In the genomic region with DNA sequence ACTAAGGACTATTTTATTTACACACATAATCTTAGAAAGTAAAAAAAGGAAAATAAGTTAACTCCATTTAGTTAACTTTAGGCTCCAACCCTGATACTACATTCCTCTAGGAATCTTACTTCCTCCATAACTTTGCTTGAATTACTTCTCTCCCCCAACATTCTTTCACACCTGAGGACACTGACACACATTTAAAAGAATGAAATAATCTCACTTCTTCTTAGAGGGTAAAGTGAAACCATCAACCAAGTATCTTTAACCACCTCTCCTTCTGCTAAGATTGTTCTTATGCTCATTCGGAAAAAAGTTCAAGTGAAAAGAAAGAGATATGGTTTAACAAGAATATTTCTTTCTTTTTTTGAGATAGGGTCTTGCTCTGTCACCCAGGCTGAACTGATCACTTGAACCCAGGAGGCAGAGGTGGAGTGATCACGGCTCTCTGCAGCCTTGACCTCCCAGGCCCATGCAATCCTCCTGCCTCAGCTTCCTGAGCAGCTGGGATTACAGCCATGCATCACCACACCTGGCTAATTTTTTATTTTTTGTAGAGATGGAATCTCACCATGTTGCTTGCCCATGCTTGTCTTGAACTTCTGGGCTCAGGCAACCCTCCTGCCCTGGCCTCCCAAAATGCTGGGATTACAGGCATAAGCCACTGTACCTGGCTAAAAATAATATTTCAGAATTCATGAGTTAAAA, we compare ENCODE assay signal across 14 cellular contexts. TPM values are rescaled to one million over a fixed set of nuclear protein-coding genes. Genes with fewer than 3 reads are reported as not detected.
DNase-seq lines count a peak whose midpoint lies in the region; ATAC-seq and TF ChIP-seq lines count a peak whose summit lies in the region.
"Had no signal": no experiment of that assay in that cellular context is flagged by ENCODE, and none has a peak within 500 bp of the region (broad histone marks: within the 10 kb centered on the region; RNA-seq: fewer than 3 reads in every experiment).

No MANE protein-coding gene starts in this region.

- H3K4me2 ChIP-seq in mammary epithelial cell (ENCODE audit: insufficient read depth, low read depth, low read length) = no peak overlapping the region

- in situ Hi-C loops in mammary epithelial cell (cut with MboI; ENCODE audit: low sequenced_read_pairs in 2 of 2) = no loop called here

- dilution Hi-C loops in mammary epithelial cell (cut with HindIII; ENCODE audit: low sequenced_read_pairs) = no loop called here

- H3K4me1 Mint-ChIP-seq in CD8-positive, alpha-beta memory T cell = peaks cover 4 to 13% (median 6%) of the 10 kb centered on the region in 3 donors

- no peak for TF ChIP-seq CTCF in mammary epithelial cell (conservative IDR thresholded peaks at IDR 0.05 in 1 of 2, IDR thresholded peaks at IDR 0.05 in 1 of 2; ENCODE audit: extremely low read depth in 1 of 2, insufficient read depth in 1 of 2, low read depth in 1 of 2, low read length in 2 of 2)

- H4K20me1 ChIP-seq in mammary epithelial cell (ENCODE audit: insufficient read depth, low read length) = no peaks in the 10 kb centered on the region

- no peaks in the 10 kb centered on the region for H3K27me3 ChIP-seq in mammary epithelial cell (ENCODE audit: insufficient read depth, low read length)
- H3K27me3 ChIP-seq in CD8-positive, alpha-beta memory T cell (ENCODE audit: insufficient read depth, low read length, poor library complexity, severe bottlenecking) = no peaks in the 10 kb centered on the region

- H3K27ac Mint-ChIP-seq in activated naive CD4-positive, alpha-beta T cell treated with anti-CD3 and anti-CD28 coated beads, Interleukin-2, amount 50 U/mL, for 72 hours = no peak overlapping the region
- H3K27ac Mint-ChIP-seq in CD8-positive, alpha-beta memory T cell = no peak overlapping the region
- H3K27ac Mint-ChIP-seq: dendritic cell treated with granulocyte-macrophage colony-stimulating factor and Interleukin-4, amounts not matched to agents 40 ng/mL and 50 ng/mL, for 4 days had no signal

- no TSS peak for BruUV-seq in mammary epithelial cell (replicated peaks; lab: Mats Ljungman, UMichigan)

- H3K4me3 Mint-ChIP-seq in CD8-positive, alpha-beta memory T cell = no peak overlapping the region
- H3K4me3 Mint-ChIP-seq: dendritic cell treated with granulocyte-macrophage colony-stimulating factor and Interleukin-4, amounts not matched to agents 40 ng/mL and 50 ng/mL, for 4 days had no signal

- H3K4me3 ChIP-seq in mammary epithelial cell (replicated peaks in 1 of 3; ENCODE audit: insufficient read depth in 1 of 3, low read depth in 2 of 3, low read length in 3 of 3) = no peak overlapping the region
- H3K4me3 ChIP-seq in CD8-positive, alpha-beta memory T cell (ENCODE audit: low read length) = no peak overlapping the region
- H3K4me3 ChIP-seq: mucosa of descending colon had no signal

- H3K36me3 ChIP-seq in mammary epithelial cell (ENCODE audit: insufficient read depth, low read length) = peaks cover 10% of the 10 kb centered on the region
- peaks cover 5% of the 10 kb centered on the region for H3K36me3 ChIP-seq in CD8-positive, alpha-beta memory T cell (ENCODE audit: insufficient read depth, low read length)

- intact Hi-C loops in mammary epithelial cell (cut with micrococcal nuclease) = no loop called here

- peaks cover 3% of the 10 kb centered on the region for H3K79me2 ChIP-seq in mammary epithelial cell (ENCODE audit: insufficient read depth, low read length)

- H3K4me1 ChIP-seq in mammary epithelial cell (ENCODE audit: insufficient read depth, low read length) = peaks cover 13% of the 10 kb centered on the region
- H3K4me1 ChIP-seq in CD8-positive, alpha-beta memory T cell (ENCODE audit: insufficient read depth, low read length) = peaks cover 2% of the 10 kb centered on the region

- H3K27ac ChIP-seq in mammary epithelial cell (ENCODE audit: insufficient read depth, low read depth, low read length) = no peak overlapping the region
- no peak overlapping the region for H3K27ac ChIP-seq in CD8-positive, alpha-beta memory T cell (ENCODE audit: low read depth, low read length)
- H3K27ac ChIP-seq: C4-2B had no signal

- H2AFZ ChIP-seq in mammary epithelial cell (ENCODE audit: low read depth, low read length) = no peak overlapping the region

- WGBS in mammary epithelial cell (ENCODE audit: low coverage, missing lambda C conversion rate) = 100% methylated on average over 2 of the region's 2 CpGs

- DNase-seq in mammary epithelial cell = peak; percentile 47
- no peak for DNase-seq in activated naive CD4-positive, alpha-beta T cell treated with anti-CD3 and anti-CD28 coated beads, Interleukin-2, amount 50 U/mL, for 72 hours (ENCODE audit: low spot score in 2 of 2)
- no peak for DNase-seq in CD8-positive, alpha-beta memory T cell
- DNase-seq in occipital lobe (lab: John Stamatoyannopoulos, UW) = no peak
- DNase-seq: activated CD4-positive, CD25-positive, alpha-beta regulatory T cell; mucosa of descending colon; NCI-H1694 treated with DMSO at 0.1 percent for 48 hours; small intestine had no signal

- ATAC-seq in GM18511 (IDR thresholded peaks at IDR 0.05; ENCODE audit: unreplicated experiment) (peak; percentile 94), GM21528 (IDR thresholded peaks at IDR 0.05; ENCODE audit: low FRiP score, unreplicated experiment) (peak; percentile 89), HG03103 (IDR thresholded peaks at IDR 0.05; ENCODE audit: low read depth, unreplicated experiment) (peak; percentile 87), GM18520 (IDR thresholded peaks at IDR 0.05; ENCODE audit: unreplicated experiment) (no peak)
- no peak for ATAC-seq in activated naive CD4-positive, alpha-beta T cell treated with anti-CD3 and anti-CD28 coated beads, Interleukin-2, amount 50 U/mL, for 72 hours
- ATAC-seq: mucosa of descending colon had no signal

- CTCF ChIA-PET in mammary epithelial cell (lab: Charles Lee; ENCODE audit: low non-redundant PET) = no interaction called here
- CTCF ChIA-PET in CD8-positive, alpha-beta memory T cell (lab: Charles Lee) = no interaction called here

- no peaks in the 10 kb centered on the region for H3K27me3 Mint-ChIP-seq in CD8-positive, alpha-beta memory T cell
- H3K27me3 Mint-ChIP-seq: dendritic cell treated with granulocyte-macrophage colony-stimulating factor and Interleukin-4, amounts not matched to agents 40 ng/mL and 50 ng/mL, for 4 days had no signal

- no peaks in the 10 kb centered on the region for H3K9me3 Mint-ChIP-seq in activated naive CD4-positive, alpha-beta T cell treated with anti-CD3 and anti-CD28 coated beads, Interleukin-2, amount 50 U/mL, for 72 hours
- H3K9me3 Mint-ChIP-seq in CD8-positive, alpha-beta memory T cell = no peaks in the 10 kb centered on the region
- H3K9me3 Mint-ChIP-seq: dendritic cell treated with granulocyte-macrophage colony-stimulating factor and Interleukin-4, amounts not matched to agents 40 ng/mL and 50 ng/mL, for 4 days had no signal

- no peaks in the 10 kb centered on the region for H3K9me3 ChIP-seq in mammary epithelial cell (replicated peaks; ENCODE audit: insufficient read depth, low read length)
- no peaks in the 10 kb centered on the region for H3K9me3 ChIP-seq in CD8-positive, alpha-beta memory T cell (ENCODE audit: low read length)
- H3K9me3 ChIP-seq: mucosa of descending colon had no signal

- H3K9ac ChIP-seq in mammary epithelial cell (ENCODE audit: insufficient read depth, low read length) = peak overlapping the region; percentile 5

- POLR2A ChIA-PET in CD8-positive, alpha-beta memory T cell (lab: Charles Lee) = interaction anchor here (0.7 kb wide), 1 partner anchor 38 kb away, joined by 4 read pairs; no protein-coding TSS in a partner anchor

- peaks cover 35 to 40% of the 10 kb centered on the region in 2 donors for H3K36me3 Mint-ChIP-seq in activated naive CD4-positive, alpha-beta T cell treated with anti-CD3 and anti-CD28 coated beads, Interleukin-2, amount 50 U/mL, for 72 hours
- H3K36me3 Mint-ChIP-seq in CD8-positive, alpha-beta memory T cell = peaks cover 27 to 65% (median 31%) of the 10 kb centered on the region in 3 donors

RNA-seq across cellular contexts. Expression of a gene that starts 28.5 kb away (rescaled TPM):
- total RNA-seq in mammary epithelial cell (10 to 100 TPM; 12.3 to 15.8 TPM), occipital lobe (31.0 TPM)
- polyA plus RNA-seq in mammary epithelial cell = 12.1 TPM
- polyA minus RNA-seq in mammary epithelial cell = 7.8 TPM
- total RNA-seq in activated naive CD4-positive, alpha-beta T cell treated with anti-CD3 and anti-CD28 coated beads, Interleukin-2, amount 50 U/mL, for 72 hours = 1 to 10 TPM; 3.1 to 8.1 TPM
- 10 to 100 TPM; 11.8 to 12.6 TPM for total RNA-seq in CD8-positive, alpha-beta memory T cell
- polyA plus RNA-seq in CD8-positive, alpha-beta memory T cell = 16.3 TPM

RNA-seq across cellular contexts. Expression of a gene that starts 32.3 kb away (rescaled TPM):
- total RNA-seq in mammary epithelial cell = 10 to 100 TPM; 39.7 to 45.2 TPM
- polyA plus RNA-seq in mammary epithelial cell = 15.8 TPM
- polyA minus RNA-seq in mammary epithelial cell = 14.0 TPM
- 10 to 100 TPM; 27.6 to 42.2 TPM for total RNA-seq in activated naive CD4-positive, alpha-beta T cell treated with anti-CD3 and anti-CD28 coated beads, Interleukin-2, amount 50 U/mL, for 72 hours
- total RNA-seq in CD8-positive, alpha-beta memory T cell = 10 to 100 TPM; 49.9 to 50.1 TPM
- 107 TPM for polyA plus RNA-seq in CD8-positive, alpha-beta memory T cell
- total RNA-seq in occipital lobe = 73.5 TPM

RNA-seq across cellular contexts. Expression of a gene that starts 37.9 kb away (rescaled TPM):
- total RNA-seq in mammary epithelial cell (10 to 100 TPM; 15.3 to 24.0 TPM), occipital lobe (50.4 TPM)
- 5.8 TPM for polyA plus RNA-seq in mammary epithelial cell
- 90.1 TPM for polyA minus RNA-seq in mammary epithelial cell
- total RNA-seq in activated naive CD4-positive, alpha-beta T cell treated with anti-CD3 and anti-CD28 coated beads, Interleukin-2, amount 50 U/mL, for 72 hours = 10 to 100 TPM in 1 of 2 donors, 1 to 10 TPM in 1; 9.8 to 19.9 TPM
- total RNA-seq in CD8-positive, alpha-beta memory T cell = 10 to 100 TPM; 17.7 to 18.2 TPM
- 7.8 TPM for polyA plus RNA-seq in CD8-positive, alpha-beta memory T cell

Comparison
In these comparisons a context has a peak if more than half of its experiments do, and no peak if none do; other contexts are left out.
1. ATAC-seq: peak in GM18511 (single experiment), GM21528 (single experiment) and HG03103 (single experiment); none in GM18520 (single experiment) and activated naive CD4-positive, alpha-beta T cell treated with anti-CD3 and anti-CD28 coated beads, Interleukin-2, amount 50 U/mL, for 72 hours (0 of 2).